8 cellular contexts compared by ENCODE assay signal in the genomic region with DNA sequence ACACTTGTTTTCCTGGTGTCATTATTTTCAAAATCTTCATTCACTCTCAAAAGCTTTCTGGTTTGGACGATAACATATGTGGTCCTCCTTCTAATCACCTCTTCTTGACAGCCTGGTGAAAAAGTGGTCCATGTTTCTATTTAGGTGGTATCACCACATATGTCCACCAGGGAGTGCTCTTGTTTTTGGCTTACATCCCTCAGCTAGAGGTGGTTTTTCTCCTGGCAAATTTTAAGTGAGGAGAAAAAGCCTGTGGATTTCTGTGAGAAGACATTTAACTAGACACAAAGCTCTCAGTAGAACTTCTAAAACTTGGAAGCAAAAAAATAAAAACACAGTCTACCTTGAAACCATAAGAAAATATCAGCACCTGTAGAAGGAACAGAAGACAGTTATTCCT. TPM values are rescaled to one million over a fixed set of nuclear protein-coding genes. Genes with fewer than 3 reads are reported as not detected.
DNase-seq lines count a peak whose midpoint lies in the region; ATAC-seq, FAIRE-seq and TF ChIP-seq lines count a peak whose summit lies in the region.

No MANE protein-coding gene starts in this region.

- H3K4me1 ChIP-seq in pancreas: no peaks in the 10 kb centered on the region

- ATAC-seq in GM18909 (IDR thresholded peaks at IDR 0.05; ENCODE audit: poor library complexity, unreplicated experiment) (peak; percentile 59), pancreas (peak in 3 of 4 donors; percentile 56 to 62 (median 59)), HG02973 (IDR thresholded peaks at IDR 0.05; ENCODE audit: unreplicated experiment) (no peak)

- DNase-seq in AG04450 (ENCODE audit: low read depth, low spot score) (peak; percentile 7), NCI-H345 treated with DMSO at 0.1 percent for 48 hours (lab: John Stamatoyannopoulos, UW; ENCODE audit: unreplicated experiment) (peak; percentile 10), dorsolateral prefrontal cortex (no peak), pancreas (peak in 1 of 6 donors; percentile 8)
- DNase-seq in stimulated activated CD4-positive, alpha-beta T cell treated with anti-CD3 and anti-CD28 coated beads, Interleukin-1b, Interleukin-23, amount 100 ng/mL, for 48 hours: no peak
- no peak for DNase-seq in activated effector memory CD4-positive, alpha-beta T cell treated with Interleukin-2 at 50 U/mL for 16 hours

- intact Hi-C loops in dorsolateral prefrontal cortex (cut with DNase I): no loop called here
- intact Hi-C loops in pancreas (cut with DNase I): loop anchor here in 1 of 3 donors (10.0 kb wide), 1 partner anchor 625 kb away; no protein-coding TSS in a partner anchor

- TF ChIP-seq CTCF in AG04450 (IDR thresholded peaks at IDR 0.05; ENCODE audit: low read depth, low read length) (peak; percentile 60), dorsolateral prefrontal cortex (IDR thresholded peaks at IDR 0.05 in 54 of 56, conservative IDR thresholded peaks at IDR 0.05 in 2 of 56; ENCODE audit: low read depth in 1 of 56, partially characterized antibody in 56 of 56) (peak in 50 of 56 donors; percentile 16 to 59 (median 40)), pancreas (IDR thresholded peaks at IDR 0.05) (peak in 3 of 4 donors; percentile 12 to 36 (median 30))

- POLR2A ChIA-PET in AG04450 (lab: Yijun Ruan, JAX): no interaction called here

- H3K9me3 ChIP-seq in AG04450 (ENCODE audit: control insufficient read depth, insufficient read depth, low read length): no peaks in the 10 kb centered on the region
- H3K9me3 ChIP-seq in pancreas: no peaks in the 10 kb centered on the region

- H3K36me3 ChIP-seq in pancreas: no peaks in the 10 kb centered on the region

- FAIRE-seq in pancreas (lab: Jason Lieb, UNC): peak; percentile 92

- H3K27me3 ChIP-seq in AG04450 (ENCODE audit: control insufficient read depth, insufficient read depth, low read length) (no peaks in the 10 kb centered on the region), dorsolateral prefrontal cortex (peaks cover 0 to 45% (median 16%) of the 10 kb centered on the region in 45 donors), pancreas (peaks cover 0 to 26% (median 0%) of the 10 kb centered on the region in 4 donors)

- H3K4me3 ChIP-seq in AG04450 (ENCODE audit: low read depth, low read length) (no peak overlapping the region), dorsolateral prefrontal cortex (no peak overlapping the region), pancreas (no peak overlapping the region)

- CTCF ChIA-PET in AG04450 (lab: Charles Lee): interaction anchor here (0.6 to 2.0 kb wide), 18 partner anchors 10 to 689 kb away, joined by 3 to 16 read pairs (median 4); no protein-coding TSS in a partner anchor

- WGBS in pancreas, 2 donors: 0 to 3% methylated on average over 1 of the region's 1 CpG

- no peak overlapping the region for H3K27ac ChIP-seq in AG04450 (ENCODE audit: low read depth, low read length)
- no peak overlapping the region for H3K27ac ChIP-seq in dorsolateral prefrontal cortex
- H3K27ac ChIP-seq in pancreas: no peak overlapping the region

RNA-seq across cellular contexts. Expression of gene FRMPD4, which starts 58.0 kb away (rescaled TPM):
- polyA plus RNA-seq in AG04450 (2011; rRNA removed) (2.7 TPM in 2 replicates), pancreas (under 1 TPM; 0.04 to 0.23 TPM)
- 4.6 and 5.2 TPM in 2 replicates for polyA minus RNA-seq in AG04450 (2011; rRNA and poly(A)+ RNA removed)
- total RNA-seq in dorsolateral prefrontal cortex (10 to 100 TPM in 119 of 120 experiments, 1 to 10 TPM in 1; 9.8 to 51.7 (median 35.9) TPM), pancreas (under 1 TPM in 5 of 6 donors, not detected in 1; 0.03 to 0.15 (median 0.06) TPM)

Comparison
In these comparisons a context has a peak if more than half of its experiments do, and no peak if none do; other contexts are left out.
1. DNase-seq: peak in AG04450 (single experiment) and NCI-H345 treated with DMSO at 0.1 percent for 48 hours (single experiment); none in dorsolateral prefrontal cortex (0 of 10), stimulated activated CD4-positive, alpha-beta T cell treated with anti-CD3 and anti-CD28 coated beads, Interleukin-1b, Interleukin-23, amount 100 ng/mL, for 48 hours (single experiment) and activated effector memory CD4-positive, alpha-beta T cell treated with Interleukin-2 at 50 U/mL for 16 hours (single experiment).
2. RNA of gene FRMPD4, which starts 58.0 kb away (total RNA-seq): 9.8 to 51.7 TPM in dorsolateral prefrontal cortex; 0.03 to 0.15 TPM in pancreas; every median in the first group is over 4 times any median in the second.
3. Peak in every context shown above with its lines, with median percentiles within 50 percentile points of each other: CTCF ChIP-seq.